20 cellular contexts compared by ENCODE assay signal in the genomic region with DNA sequence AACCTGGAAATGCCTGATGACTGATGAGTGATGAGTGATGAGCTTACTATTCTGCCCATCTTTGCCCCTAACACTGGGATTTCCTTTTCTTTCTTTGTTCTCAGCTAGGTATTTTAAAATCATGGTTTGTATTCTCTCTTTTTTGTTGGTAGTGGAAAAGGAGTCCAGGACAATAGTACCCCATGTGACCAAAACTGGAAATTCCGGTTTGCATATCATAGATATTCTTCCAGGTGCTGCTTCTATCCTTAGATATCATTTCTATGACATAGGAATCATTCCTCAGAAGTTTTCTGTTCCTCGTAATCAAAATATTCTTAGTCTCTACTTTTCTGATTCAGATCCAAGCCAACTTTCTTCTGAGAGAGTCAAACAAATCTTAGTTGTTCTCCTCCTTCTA.
"Had no signal": no experiment of that assay in that cellular context is flagged by ENCODE, and none has a peak within 500 bp of the region (broad histone marks: within the 10 kb centered on the region; RNA-seq: fewer than 3 reads in every experiment).

No MANE protein-coding gene starts in this region.

- H3K4me3 ChIP-seq: dorsolateral prefrontal cortex, thyroid gland had no signal

- H3K9me3 ChIP-seq: thyroid gland had no signal

- ATAC-seq: activated CD8-positive, alpha-beta memory T cell treated with anti-CD3 and anti-CD28 coated beads, Interleukin-2, amount 10 ng/mL, durations not matched to agents 7 days and 5 days; activated T-helper 17 cell treated with anti-CD3 and anti-CD28 coated beads, Interleukin-2, amount 50 U/mL, for 72 hours; left lobe of liver had no signal

- FAIRE-seq: frontal cortex, keratinocyte had no signal

- H3K27me3 ChIP-seq: thyroid gland had no signal

- DNase-seq: activated CD4-positive, alpha-beta memory T cell treated with anti-CD3 and anti-CD28 coated beads, Interleukin-2, amount 10 ng/mL, durations not matched to agents 7 days and 5 days; activated CD4-positive, alpha-beta T cell treated with anti-CD3 and anti-CD28 coated beads for 48 hours; activated CD4-positive, CD25-positive, alpha-beta regulatory T cell; activated CD8-positive, alpha-beta memory T cell treated with anti-CD3 and anti-CD28 coated beads, Interleukin-2, amount 10 ng/mL, durations not matched to agents 7 days and 5 days; activated naive CD4-positive, alpha-beta T cell; activated naive CD8-positive, alpha-beta T cell treated with anti-CD3 and anti-CD28 coated beads for 36 hours; amniotic stem cell; caudate nucleus; dorsolateral prefrontal cortex; hypothalamus; occipital lobe; stimulated activated CD4-positive, alpha-beta T cell treated with anti-CD3 and anti-CD28 coated beads, Interleukin-12 subunit alpha, Interleukin-12 subunit beta, amount 100 ng/mL, for 4 hours; stimulated activated CD4-positive, alpha-beta T cell treated with anti-CD3 and anti-CD28 coated beads, Interleukin-1b, Interleukin-23, amount 100 ng/mL, for 48 hours; stimulated activated naive CD4-positive, alpha-beta T cell treated with Interleukin-2 at 50 U/mL for 16 hours; T1000; thyroid gland had no signal

- H3K27ac ChIP-seq: dorsolateral prefrontal cortex, thyroid gland had no signal

- H3K36me3 ChIP-seq: thyroid gland had no signal

- H3K4me1 ChIP-seq: thyroid gland had no signal
